23 cellular contexts compared by ENCODE assay signal in the genomic region with DNA sequence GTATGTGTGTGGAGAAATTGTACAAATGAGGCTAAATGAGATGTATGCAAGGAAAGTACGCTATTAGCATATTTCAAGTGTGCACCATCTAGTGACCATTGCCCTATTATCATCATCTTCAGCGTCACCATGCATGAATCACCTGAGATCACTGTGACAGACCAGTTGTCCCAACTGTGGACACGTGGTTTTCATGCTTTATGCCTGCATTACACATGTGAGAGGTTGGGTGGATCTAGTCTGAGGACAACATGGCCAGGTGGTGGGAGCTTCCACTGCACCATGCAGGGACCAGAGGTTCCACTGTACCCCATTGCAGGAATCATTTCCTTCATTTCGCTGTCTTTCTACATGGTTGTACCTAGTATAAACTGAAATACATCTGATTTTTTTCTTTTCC.
"Had no signal": no experiment of that assay in that cellular context is flagged by ENCODE, and none has a peak within 500 bp of the region (broad histone marks: within the 10 kb centered on the region; RNA-seq: fewer than 3 reads in every experiment).

No MANE protein-coding gene starts in this region.

- H3K9me3 ChIP-seq: esophagus squamous epithelium, gastrocnemius medialis, heart right ventricle, left lung, lower lobe of right lung, mucosa of descending colon had no signal

- H3K27me3 ChIP-seq: gastrocnemius medialis, left lung had no signal

- H3K4me3 ChIP-seq: coronary artery, dorsolateral prefrontal cortex, esophagus squamous epithelium, gastrocnemius medialis, heart right ventricle, left lung, lower lobe of right lung, mucosa of descending colon had no signal

- H3K36me3 ChIP-seq: esophagus squamous epithelium, gastrocnemius medialis, heart right ventricle, left lung, lower lobe of right lung had no signal

- H3K27ac ChIP-seq: coronary artery, dorsolateral prefrontal cortex, esophagus squamous epithelium, gastrocnemius medialis, heart right ventricle, left lung, lower lobe of right lung had no signal

- DNase-seq: dermis blood vessel endothelial cell; dorsolateral prefrontal cortex; effector CD4-positive, alpha-beta T cell; effector memory CD4-positive, alpha-beta T cell; esophagus squamous epithelium; foreskin fibroblast; foreskin melanocyte; gastrocnemius medialis; glutamatergic neuron; head of caudate nucleus; heart right ventricle; hippocampal formation; left cardiac atrium; left lung; left ventricle myocardium superior; lower lobe of right lung; mesenchymal stem cell; mucosa of descending colon had no signal

- FAIRE-seq: colon, endothelial cell of umbilical vein, islet of Langerhans, keratinocyte had no signal

- H3K4me1 ChIP-seq: esophagus squamous epithelium, gastrocnemius medialis, left lung, lower lobe of right lung had no signal

- ATAC-seq: gastrocnemius medialis, heart right ventricle, left cardiac atrium, left lung, left ventricle myocardium superior, lower lobe of right lung, mucosa of descending colon had no signal
